In genomic region chr4:141220655-141221605, GRCh38 we compare ENCODE assay signal across 8 cellular contexts. TPM values are rescaled to one million over a fixed set of nuclear protein-coding genes. Genes with fewer than 3 reads are reported as not detected.
DNase-seq lines count a peak whose midpoint lies in the region; ATAC-seq and TF ChIP-seq lines count a peak whose summit lies in the region.

Gene ZNF330 (plus strand): TSS chr4:141220895. CDS start chr4:141222372, 1,477 bp downstream.

- DNase-seq in AG09319 (ENCODE audit: extremely low read depth, low read depth) (peak; percentile 82), NCI-H345 (lab: John Stamatoyannopoulos, UW) (peak; percentile 63), cerebellum (ENCODE audit: low spot score) (peak; percentile 92), islet precursor cell (peak; percentile 95)
- DNase-seq in activated CD4-positive, CD25-positive, alpha-beta regulatory T cell treated with anti-CD3 and anti-CD28 coated beads, Interleukin-2, amount 50 U/mL, for 72 hours = peak; percentile 96
- DNase-seq in stimulated activated CD4-positive, alpha-beta T cell treated with anti-CD3 and anti-CD28 coated beads, Interleukin-12 subunit alpha, Interleukin-12 subunit beta, amount 100 ng/mL, for 48 hours (ENCODE audit: low read depth in 2 of 3, low spot score in 1 of 3) = peak; percentile 77 to 93 (median 82)

- ATAC-seq in GM18868 (IDR thresholded peaks at IDR 0.05; ENCODE audit: unreplicated experiment) (peak; percentile 86), HG03108 (IDR thresholded peaks at IDR 0.05; ENCODE audit: unreplicated experiment) (peak; percentile 85)

- peak; percentile 28 for TF ChIP-seq CTCF in AG09319 (IDR thresholded peaks at IDR 0.05; ENCODE audit: low read depth, low read length)

RNA-seq across cellular contexts. Expression of gene ZNF330, which starts in this region (rescaled TPM):
- total RNA-seq in cerebellum = 19.0 TPM

Comparison
In these comparisons a context has a peak if more than half of its experiments do, and no peak if none do; other contexts are left out.
1. Peak in every context shown above with its lines: DNase-seq and ATAC-seq.